In the genomic region with DNA sequence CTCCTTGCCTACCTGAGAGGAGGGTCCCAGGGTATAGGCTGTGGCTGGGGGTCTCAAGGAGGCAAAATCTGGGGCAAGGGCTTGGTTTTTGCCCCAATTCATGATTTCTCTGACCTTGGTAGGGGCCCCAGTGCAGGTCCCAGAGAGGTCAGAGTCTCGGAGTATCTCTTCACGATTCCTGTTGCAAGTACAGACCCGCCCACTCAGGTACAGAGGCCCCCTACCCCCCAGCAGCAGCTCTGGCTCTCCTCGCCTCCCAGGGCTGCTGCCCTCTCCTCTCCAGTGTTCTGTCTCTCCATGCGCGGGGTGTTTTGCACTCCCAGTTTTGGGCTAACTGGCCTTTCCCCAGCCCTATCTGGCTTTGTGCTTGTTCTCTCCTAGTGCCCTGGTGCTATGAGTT, we compare ENCODE assay signal across 31 cellular contexts.
"Had no signal": no experiment of that assay in that cellular context is flagged by ENCODE, and none has a peak within 500 bp of the region (broad histone marks: within the 10 kb centered on the region; RNA-seq: fewer than 3 reads in every experiment).

No MANE protein-coding gene starts in this region.

- DNase-seq: activated B cell treated with CpG ODN at 0.5 μM for 24 hours; activated CD4-positive, alpha-beta T cell treated with anti-CD3 and anti-CD28 coated beads for 48 hours; activated CD4-positive, alpha-beta T cell treated with anti-CD3 and anti-CD28 coated beads, Interleukin-2, amount 50 U/mL, for 1 hour; activated CD4-positive, alpha-beta T cell treated with anti-CD3 and anti-CD28 coated beads, Interleukin-2, amount 50 U/mL, for 48 hours; activated CD8-positive, alpha-beta memory T cell treated with anti-CD3 and anti-CD28 coated beads for 24 hours; activated CD8-positive, alpha-beta T cell treated with anti-CD3 and anti-CD28 coated beads for 36 hours; activated effector memory CD4-positive, alpha-beta T cell treated with Interleukin-2 at 50 U/mL for 16 hours; activated gamma-delta T cell treated with Interleukin-2 at 50 U/mL for 16 hours; activated naive CD4-positive, alpha-beta T cell treated with anti-CD3 and anti-CD28 coated beads, Interleukin-2, amount 50 U/mL, for 16 hours; activated naive CD4-positive, alpha-beta T cell treated with Interleukin-2 at 50 U/mL for 16 hours; activated T-cell treated with anti-CD3 and anti-CD28 coated beads, Interleukin-2, amount 50 U/mL, for 4 hours; amniotic stem cell; brain microvascular endothelial cell; dorsolateral prefrontal cortex; effector memory CD4-positive, alpha-beta T cell; endodermal cell; erythroblast; esophagus squamous epithelium; foreskin melanocyte; T-cell; T1000 had no signal

- H3K36me3 ChIP-seq: WERI-Rb-1 had no signal

- H3K4me3 ChIP-seq: coronary artery, dorsolateral prefrontal cortex, esophagus squamous epithelium, gastroesophageal sphincter had no signal

- H3K4me1 Mint-ChIP-seq: activated T-helper 17 cell treated with anti-CD3 and anti-CD28 coated beads, Interleukin-2, amount 50 U/mL, for 72 hours; endodermal cell had no signal

- H3K27ac Mint-ChIP-seq: activated B cell treated with CpG ODN at 0.5 μM for 24 hours; activated CD8-positive, alpha-beta T cell treated with anti-CD3 and anti-CD28 coated beads for 36 hours; activated naive CD8-positive, alpha-beta T cell; activated T-helper 17 cell treated with anti-CD3 and anti-CD28 coated beads, Interleukin-2, amount 50 U/mL, for 72 hours; dendritic cell treated with granulocyte-macrophage colony-stimulating factor and Interleukin-4, amounts not matched to agents 40 ng/mL and 50 ng/mL, for 4 days; endodermal cell; T-cell; T-helper 1 cell treated with Interleukin-12 subunit alpha and Interleukin-12 subunit beta and Interleukin-4 antibody, amounts not matched to agents 30 μg/mL and 1 μg/mL, for 36 hours; T-helper 2 cell treated with Interferon-gamma antibody and Interleukin-4, amounts not matched to agents 5 μg/mL and 100 μg/mL, for 36 hours had no signal

- H3K27me3 ChIP-seq: brain microvascular endothelial cell, dorsolateral prefrontal cortex, esophagus squamous epithelium, gastroesophageal sphincter had no signal

- H3K4me3 Mint-ChIP-seq: activated B cell treated with CpG ODN at 0.5 μM for 24 hours; activated CD8-positive, alpha-beta T cell treated with anti-CD3 and anti-CD28 coated beads for 36 hours; activated naive CD8-positive, alpha-beta T cell; activated T-cell treated with anti-CD3 and anti-CD28 coated beads, Interleukin-2, amount 50 U/mL, for 4 hours; activated T-helper 17 cell treated with anti-CD3 and anti-CD28 coated beads, Interleukin-2, amount 50 U/mL, for 72 hours; central memory CD8-positive, alpha-beta T cell; dendritic cell treated with granulocyte-macrophage colony-stimulating factor and Interleukin-4, amounts not matched to agents 40 ng/mL and 50 ng/mL, for 4 days; endodermal cell; T-cell; T-helper 1 cell treated with Interleukin-12 subunit alpha and Interleukin-12 subunit beta and Interleukin-4 antibody, amounts not matched to agents 30 μg/mL and 1 μg/mL, for 36 hours; T-helper 2 cell treated with Interferon-gamma antibody and Interleukin-4, amounts not matched to agents 5 μg/mL and 100 μg/mL, for 36 hours had no signal

- H3K27me3 Mint-ChIP-seq: activated B cell treated with CpG ODN at 0.5 μM for 24 hours; activated CD8-positive, alpha-beta T cell treated with anti-CD3 and anti-CD28 coated beads for 36 hours; activated naive CD8-positive, alpha-beta T cell; activated T-helper 17 cell treated with anti-CD3 and anti-CD28 coated beads, Interleukin-2, amount 50 U/mL, for 72 hours; central memory CD8-positive, alpha-beta T cell; T-cell had no signal

- H3K36me3 Mint-ChIP-seq: activated naive CD8-positive, alpha-beta T cell had no signal

- H3K27ac ChIP-seq: brain microvascular endothelial cell, coronary artery, esophagus squamous epithelium, gastroesophageal sphincter had no signal

- H3K9me3 ChIP-seq: esophagus squamous epithelium, gastroesophageal sphincter had no signal

- ATAC-seq: activated CD4-positive, CD25-positive, alpha-beta regulatory T cell treated with anti-CD3 and anti-CD28 coated beads, Interleukin-2, amount 50 U/mL, for 24 hours; activated CD8-positive, alpha-beta T cell treated with anti-CD3 and anti-CD28 coated beads for 36 hours; activated T-cell treated with anti-CD3 and anti-CD28 coated beads, Interleukin-2, amount 50 U/mL, for 4 hours; activated T-helper 17 cell treated with anti-CD3 and anti-CD28 coated beads, Interleukin-2, amount 50 U/mL, for 72 hours; gastroesophageal sphincter; T-cell had no signal
